In the genomic region with DNA sequence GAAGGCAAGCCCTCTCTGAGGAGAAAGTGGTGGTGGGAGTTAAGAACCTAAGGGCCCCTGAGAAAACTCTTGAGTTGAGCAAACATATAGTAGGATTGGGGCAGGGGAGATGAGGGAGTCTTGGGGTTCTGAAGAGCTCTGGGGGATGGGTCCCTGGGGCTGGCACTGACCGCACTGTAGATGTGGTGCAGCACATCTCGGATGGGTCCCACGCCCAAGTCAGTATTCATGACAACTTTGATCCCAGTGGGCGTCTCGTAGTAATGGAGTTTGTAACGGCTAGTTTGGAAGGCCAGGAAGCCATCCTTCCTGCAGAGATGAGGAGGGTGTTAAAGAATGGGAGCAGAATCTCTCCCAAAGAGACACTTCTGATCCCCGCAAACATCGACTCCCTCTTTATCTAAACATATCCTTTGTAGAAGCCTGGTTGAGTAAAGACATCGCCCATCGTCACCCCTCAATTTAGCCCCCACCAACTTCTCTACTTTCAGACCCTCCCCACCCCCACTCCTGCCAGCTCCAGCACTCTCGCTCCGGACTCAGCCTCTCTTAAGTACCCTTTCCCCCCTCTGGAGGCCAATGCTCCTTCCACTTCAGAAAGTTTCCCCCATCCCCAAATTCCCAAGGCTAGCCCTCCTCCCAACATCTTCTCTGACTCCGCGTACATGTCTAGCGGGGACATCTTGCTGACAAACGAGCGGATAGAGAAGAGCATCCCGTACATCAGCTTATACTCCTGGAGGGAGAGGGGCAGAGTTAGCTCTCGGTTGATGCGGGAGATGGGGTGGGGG, we compare ENCODE assay signal across 8 cellular contexts. TPM values are rescaled to one million over a fixed set of nuclear protein-coding genes. Genes with fewer than 3 reads are reported as not detected.
DNase-seq lines count a peak whose midpoint lies in the region; TF ChIP-seq lines count a peak whose summit lies in the region.

No MANE protein-coding gene starts in this region.

- H3K36me3 Mint-ChIP-seq in Calu3 (ENCODE audit: insufficient read depth, unreplicated experiment) = peaks cover 38% of the 10 kb centered on the region
- peaks cover 13% of the 10 kb centered on the region for H3K36me3 Mint-ChIP-seq in endothelial cell (ENCODE audit: low read depth, unreplicated experiment)

- H3K4me3 ChIP-seq in OCI-LY3 (ENCODE audit: low read length) (peak overlapping the region; percentile 94), neutrophil (ENCODE audit: low read depth in 1 of 2, low read length in 1 of 2) (peak overlapping the region; percentile 90 to 94)

- H3K27ac Mint-ChIP-seq in Calu3 (ENCODE audit: unreplicated experiment) (no peak overlapping the region), endothelial cell (ENCODE audit: unreplicated experiment) (no peak overlapping the region)

- H3K27me3 ChIP-seq in OCI-LY3 (ENCODE audit: low read depth, low read length) (no peaks in the 10 kb centered on the region), neutrophil (no peaks in the 10 kb centered on the region)

- intact Hi-C loops in Calu3 (cut with micrococcal nuclease; ENCODE audit: unreplicated experiment) = loop anchor here (10.0 kb wide), 1 partner anchor 46 kb away; the partner anchor contains the start of gene CHD3

- H3K4me1 ChIP-seq in OCI-LY3 (ENCODE audit: low read length) = peaks cover 15% of the 10 kb centered on the region
- H3K4me1 ChIP-seq in neutrophil (ENCODE audit: control insufficient read depth in 1 of 2, insufficient read depth in 1 of 2, low read depth in 1 of 2, low read length in 1 of 2) = peaks cover 27 to 38% of the 10 kb centered on the region in 2 experiments

- H2AFZ ChIP-seq in OCI-LY3 (ENCODE audit: low read depth, low read length) = no peak overlapping the region

- H3K4me3 Mint-ChIP-seq in Calu3 (ENCODE audit: low read depth, unreplicated experiment) = peak overlapping the region; percentile 91
- H3K4me3 Mint-ChIP-seq in endothelial cell (ENCODE audit: unreplicated experiment) = peak overlapping the region; percentile 100

- no peak for DNase-seq in Calu3
- no peak for DNase-seq in endothelial cell (ENCODE audit: low spot score)
- no peak for DNase-seq in NCI-H2081 treated with DMSO at 0.1 percent for 48 hours (lab: John Stamatoyannopoulos, UW)
- DNase-seq in G401 (ENCODE audit: low spot score) = no peak
- no peak for DNase-seq in stimulated activated CD4-positive, alpha-beta T cell treated with anti-CD3 and anti-CD28 coated beads, Interleukin-4, amount 100 ng/mL, for 4 hours
- no peak for DNase-seq in LoVo (ENCODE audit: low spot score)

- H3K79me2 ChIP-seq in OCI-LY3 (ENCODE audit: low read length) = peaks cover 21% of the 10 kb centered on the region

- H3K36me3 ChIP-seq in OCI-LY3 (replicated peaks; ENCODE audit: low read depth, low read length) (peaks cover 5% of the 10 kb centered on the region), neutrophil (peaks cover 48% of the 10 kb centered on the region)

- peak overlapping the region; percentile 87 for H3K9ac ChIP-seq in OCI-LY3 (ENCODE audit: low read length)

- H3K9me3 ChIP-seq in OCI-LY3 (ENCODE audit: insufficient read depth, low read length) = no peaks in the 10 kb centered on the region
- no peaks in the 10 kb centered on the region for H3K9me3 ChIP-seq in neutrophil

- TF ChIP-seq CTCF in Calu3 (IDR thresholded peaks at IDR 0.05; ENCODE audit: unreplicated experiment) (no peak), OCI-LY3 (IDR thresholded peaks at IDR 0.05; ENCODE audit: low read depth, low read length) (no peak), endothelial cell (IDR thresholded peaks at IDR 0.05; ENCODE audit: unreplicated experiment) (no peak), neutrophil (IDR thresholded peaks at IDR 0.05) (no peak)

- CTCF ChIA-PET in Calu3 (lab: Charles Lee) = interaction anchor here (0.6 to 2.6 kb wide), 5 partner anchors 49 to 188 kb away, joined by 3 to 16 read pairs (median 3); no protein-coding TSS in a partner anchor

- H3K4me1 Mint-ChIP-seq in Calu3 (ENCODE audit: low read depth, unreplicated experiment) (peaks cover 20% of the 10 kb centered on the region), endothelial cell (ENCODE audit: unreplicated experiment) (peaks cover 31% of the 10 kb centered on the region)

- H3K9me3 Mint-ChIP-seq in Calu3 (ENCODE audit: low read depth, unreplicated experiment) = no peaks in the 10 kb centered on the region
- H3K9me3 Mint-ChIP-seq in endothelial cell (ENCODE audit: unreplicated experiment) = no peaks in the 10 kb centered on the region

- H3K27me3 Mint-ChIP-seq in Calu3 (ENCODE audit: unreplicated experiment) (no peaks in the 10 kb centered on the region), endothelial cell (ENCODE audit: unreplicated experiment) (peaks cover 13% of the 10 kb centered on the region)

- no peaks in the 10 kb centered on the region for H4K20me1 ChIP-seq in OCI-LY3 (ENCODE audit: insufficient read depth, low read length)

- BruUV-seq in Calu3 (replicated peaks; lab: Mats Ljungman, UMichigan) = TSS peak; percentile 91

- peak overlapping the region; percentile 96 for H3K4me2 ChIP-seq in OCI-LY3 (ENCODE audit: low read length)

- in situ Hi-C loops in G401 (cut with HindIII; ENCODE audit: low sequenced_read_pairs) = loop anchor here (5.0 kb wide), 1 partner anchor 86 kb away; no protein-coding TSS in a partner anchor

- H3K27ac ChIP-seq in OCI-LY3 (ENCODE audit: low read length) = peak overlapping the region; percentile 22; the same call in 1 of the 2 replicates
- H3K27ac ChIP-seq in neutrophil = peak overlapping the region; percentile 94

RNA-seq across cellular contexts. Expression of gene TRAPPC1, which starts 0.7 kb away (rescaled TPM):
- 87.8 and 106 TPM in 2 replicates for total RNA-seq in Calu3 (2022)
- 171 TPM for total RNA-seq in endothelial cell (ENCODE audit: unreplicated experiment)
- total RNA-seq in G401 (2014; rRNA removed; shearing (Covaris generic)) = 6.1 and 7.8 TPM in 2 replicates

RNA-seq across cellular contexts. Expression of gene CNTROB, which starts 1.0 kb away (rescaled TPM):
- total RNA-seq in Calu3 (2022) (21.8 and 28.2 TPM in 2 replicates), endothelial cell (ENCODE audit: unreplicated experiment) (32.6 TPM)
- total RNA-seq in G401 (2014; rRNA removed; shearing (Covaris generic)) = 25.4 and 29.3 TPM in 2 replicates

RNA-seq across cellular contexts. Expression of gene KCNAB3, which starts 1.4 kb away (rescaled TPM):
- total RNA-seq in Calu3 (2022) (4.8 and 5.9 TPM in 2 replicates), endothelial cell (ENCODE audit: unreplicated experiment) (1.6 TPM)
- total RNA-seq in G401 (2014; rRNA removed; shearing (Covaris generic)) = 0.49 TPM in 1 of 2 replicates, not detected in the other

RNA-seq across cellular contexts. Expression of gene RNF227, which starts 14.9 kb away (rescaled TPM):
- total RNA-seq in Calu3 (2022) (1.4 and 2.0 TPM in 2 replicates), endothelial cell (ENCODE audit: unreplicated experiment) (0.77 TPM)
- 3.5 and 16.7 TPM in 2 replicates for total RNA-seq in G401 (2014; rRNA removed; shearing (Covaris generic))

RNA-seq across cellular contexts. Expression of gene CHD3, which starts 42.4 kb away (rescaled TPM):
- 108 and 116 TPM in 2 replicates for total RNA-seq in Calu3 (2022)
- 133 TPM for total RNA-seq in endothelial cell (ENCODE audit: unreplicated experiment)
- total RNA-seq in G401 (2014; rRNA removed; shearing (Covaris generic)) = 34.1 and 41.5 TPM in 2 replicates

Comparison
In these comparisons a context has a peak if more than half of its experiments do, and no peak if none do; other contexts are left out.
1. RNA of gene TRAPPC1, which starts 0.7 kb away (total RNA-seq): 171 TPM in endothelial cell (single experiment) and 87.8 to 106 TPM in Calu3; 6.1 to 7.8 TPM in G401; every median in the first group is over 10 times any median in the second.